ENCODE assay signal across 10 cellular contexts in genomic region chr17:45228121-45228941, GRCh38. TPM values are rescaled to one million over a fixed set of nuclear protein-coding genes. Genes with fewer than 3 reads are reported as not detected.
A peak's percentile ranks its signal among the peaks of the same experiment; 100 is the strongest.
DNase-seq lines count a peak whose midpoint lies in the region; ATAC-seq and TF ChIP-seq lines count a peak whose summit lies in the region.
"Had no signal": no experiment of that assay in that cellular context is flagged by ENCODE, and none has a peak within 500 bp of the region (broad histone marks: within the 10 kb centered on the region; RNA-seq: fewer than 3 reads in every experiment).

No MANE protein-coding gene starts in this region.

- H3K27ac ChIP-seq in right atrium auricular region, result peak overlapping the region; percentile 84 to 86
- peak overlapping the region; percentile 40 to 93 (median 85) for H3K27ac ChIP-seq in stomach
- H3K27ac ChIP-seq in SK-N-SH (ENCODE audit: low read depth in 2 of 2, low read length in 1 of 2), result no peak overlapping the region
- H3K27ac ChIP-seq: 22Rv1 had no signal

- no peak for TF ChIP-seq EP300 in stomach (IDR thresholded peaks at IDR 0.05)
- TF ChIP-seq EP300 in SK-N-SH (IDR thresholded peaks at IDR 0.05; ENCODE audit: borderline replicate concordance in 1 of 2, low read depth in 1 of 2, low read length in 1 of 2), result no peak

- TF ChIP-seq CTCF in right atrium auricular region (IDR thresholded peaks at IDR 0.05) (no peak), stomach (IDR thresholded peaks at IDR 0.05) (no peak), SK-N-SH (IDR thresholded peaks at IDR 0.05) (no peak)

- peak overlapping the region in 1 of 2 donors; percentile 14 for H3K4me3 ChIP-seq in right atrium auricular region
- H3K4me3 ChIP-seq in stomach, result peak overlapping the region in 2 of 4 donors; percentile 7 to 23
- no peak overlapping the region for H3K4me3 ChIP-seq in SK-N-SH (ENCODE audit: low read depth in 2 of 2, low read length in 1 of 2)

- H3K27me3 ChIP-seq in right atrium auricular region, result no peaks in the 10 kb centered on the region
- no peaks in the 10 kb centered on the region for H3K27me3 ChIP-seq in stomach
- no peaks in the 10 kb centered on the region for H3K27me3 ChIP-seq in SK-N-SH (ENCODE audit: insufficient read depth)

- H3K9me2 ChIP-seq in SK-N-SH, result no peaks in the 10 kb centered on the region

- peak overlapping the region; percentile 99 for H3K27ac Mint-ChIP-seq in activated CD4-positive, alpha-beta memory T cell treated with anti-CD3 and anti-CD28 coated beads, Interleukin-2, amount 10 ng/mL, durations not matched to agents 7 days and 5 days

- H4K20me1 ChIP-seq in SK-N-SH (ENCODE audit: insufficient read depth), result no peaks in the 10 kb centered on the region

- intact Hi-C loops in stomach (cut with DNase I; ENCODE audit: low total_unique reads), result no loop called here

- H3K9ac ChIP-seq in SK-N-SH, result no peak overlapping the region

- H3K9me3 Mint-ChIP-seq in activated CD4-positive, alpha-beta memory T cell treated with anti-CD3 and anti-CD28 coated beads, Interleukin-2, amount 10 ng/mL, durations not matched to agents 7 days and 5 days, result no peaks in the 10 kb centered on the region

- H3K9me3 ChIP-seq in right atrium auricular region (no peaks in the 10 kb centered on the region), stomach (no peaks in the 10 kb centered on the region), SK-N-SH (no peaks in the 10 kb centered on the region)

- peak overlapping the region; percentile 100 for H3K4me3 Mint-ChIP-seq in activated CD4-positive, alpha-beta memory T cell treated with anti-CD3 and anti-CD28 coated beads, Interleukin-2, amount 10 ng/mL, durations not matched to agents 7 days and 5 days

- H3K36me3 ChIP-seq in right atrium auricular region (no peaks in the 10 kb centered on the region), stomach (peaks cover 0 to 6% (median 3%) of the 10 kb centered on the region in 4 donors), SK-N-SH (replicated peaks in 1 of 2; ENCODE audit: control insufficient read depth in 1 of 2, insufficient read depth in 2 of 2, low read length in 1 of 2) (no peaks in the 10 kb centered on the region)

- H3K27me3 Mint-ChIP-seq in activated CD4-positive, alpha-beta memory T cell treated with anti-CD3 and anti-CD28 coated beads, Interleukin-2, amount 10 ng/mL, durations not matched to agents 7 days and 5 days, result no peaks in the 10 kb centered on the region

- CTCF ChIA-PET in activated CD4-positive, alpha-beta memory T cell treated with anti-CD3 and anti-CD28 coated beads, Interleukin-2, amount 10 ng/mL, durations not matched to agents 7 days and 5 days (lab: Charles Lee), result interaction anchor here (1.0 to 11.8 kb wide), 10 partner anchors 7 to 200 kb away, joined by 3 to 197 read pairs (median 6); partner anchors contain the start of genes ACBD4, FMNL1 and MAP3K14
- CTCF ChIA-PET in SK-N-SH (lab: Yijun Ruan, JAX), result interaction anchor here (0.5 to 16.2 kb wide), 11 partner anchors 7 to 1033 kb away, joined by 3 to 232 read pairs (median 5); partner anchors contain the start of genes ACBD4, FMNL1, HEXIM1 and HEXIM2

- peak; percentile 46 for DNase-seq in DMS 273 (lab: John Stamatoyannopoulos, UW; ENCODE audit: unreplicated experiment)
- DNase-seq in DMS 273 treated with DMSO at 0.1 percent for 48 hours (lab: John Stamatoyannopoulos, UW), result no peak
- DNase-seq in activated CD4-positive, alpha-beta memory T cell treated with anti-CD3 and anti-CD28 coated beads, Interleukin-2, amount 10 ng/mL, durations not matched to agents 7 days and 5 days, result no peak
- DNase-seq in right atrium auricular region (ENCODE audit: low spot score), result no peak
- DNase-seq in stomach, result no peak
- DNase-seq in HPDE6-E6E7 (ENCODE audit: extremely low spot score), result no peak
- no peak for DNase-seq in SK-N-SH

- no peak overlapping the region for H3K4me2 ChIP-seq in SK-N-SH

- peaks cover 0 to 82% of the 10 kb centered on the region in 2 donors for H3K4me1 ChIP-seq in right atrium auricular region
- H3K4me1 ChIP-seq in stomach, result peaks cover 24 to 66% (median 49%) of the 10 kb centered on the region in 4 donors
- peaks cover 4 to 29% of the 10 kb centered on the region in 2 experiments; a peak in 2 of 4 replicates for H3K4me1 ChIP-seq in SK-N-SH (ENCODE audit: control insufficient read depth in 1 of 2, insufficient read depth in 2 of 2, low read depth in 1 of 2, low read length in 1 of 2)

- TF ChIP-seq POLR2A in stomach (IDR thresholded peaks at IDR 0.05), result no peak

- H2AFZ ChIP-seq in SK-N-SH (ENCODE audit: low read depth), result no peak overlapping the region

- peaks cover 81% of the 10 kb centered on the region for H3K4me1 Mint-ChIP-seq in activated CD4-positive, alpha-beta memory T cell treated with anti-CD3 and anti-CD28 coated beads, Interleukin-2, amount 10 ng/mL, durations not matched to agents 7 days and 5 days

- TF ChIP-seq RAD21 in SK-N-SH (IDR thresholded peaks at IDR 0.05; ENCODE audit: low read length), result no peak

- WGBS in stomach, 5 donors, result 48 to 70% (median 56%) methylated on average over 11 to 18 of the region's 18 CpGs
- WGBS in SK-N-SH (ENCODE audit: low lambda C conversion rate), result 65% methylated on average over 10 of the region's 18 CpGs

- H3K79me2 ChIP-seq in SK-N-SH (ENCODE audit: insufficient read depth), result no peaks in the 10 kb centered on the region

- H3F3A ChIP-seq in SK-N-SH (replicated peaks; ENCODE audit: insufficient read depth), result peaks cover 2% of the 10 kb centered on the region

- POLR2A ChIA-PET in activated CD4-positive, alpha-beta memory T cell treated with anti-CD3 and anti-CD28 coated beads, Interleukin-2, amount 10 ng/mL, durations not matched to agents 7 days and 5 days (lab: Charles Lee), result interaction anchor here (0.7 to 15.7 kb wide), 9 partner anchors 8 to 167 kb away, joined by 3 to 528 read pairs (median 58); partner anchors contain the start of genes ACBD4, FMNL1, HEXIM1 and HEXIM2
- POLR2A ChIA-PET in SK-N-SH (lab: Yijun Ruan, JAX), result no interaction called here

- no peak for ATAC-seq in GM19351 (IDR thresholded peaks at IDR 0.05; ENCODE audit: unreplicated experiment)

- H3K36me3 Mint-ChIP-seq in activated CD4-positive, alpha-beta memory T cell treated with anti-CD3 and anti-CD28 coated beads, Interleukin-2, amount 10 ng/mL, durations not matched to agents 7 days and 5 days (ENCODE audit: low read depth), result peaks cover 79% of the 10 kb centered on the region

TF ChIP-seq in SK-N-SH, 30 proteins besides CTCF, POLR2A, EP300 and RAD21:
- TF ChIP-seq ELF1 (IDR thresholded peaks at IDR 0.05) (no peak), MEF2A (IDR thresholded peaks at IDR 0.05; ENCODE audit: borderline replicate concordance, low read depth) (no peak), SIN3A (IDR thresholded peaks at IDR 0.05; ENCODE audit: borderline replicate concordance, low read depth, low read length) (no peak), MAX (IDR thresholded peaks at IDR 0.05; ENCODE audit: low read depth) (no peak), MXI1 (IDR thresholded peaks at IDR 0.05; ENCODE audit: low read depth, low read length) (no peak), NFIC (IDR thresholded peaks at IDR 0.05; ENCODE audit: borderline replicate concordance) (no peak), USF1 (IDR thresholded peaks at IDR 0.05; ENCODE audit: borderline replicate concordance, low read depth) (no peak), RFX5 (IDR thresholded peaks at IDR 0.05; ENCODE audit: low read length) (no peak), TEAD4 (IDR thresholded peaks at IDR 0.05; ENCODE audit: borderline replicate concordance, insufficient read depth) (no peak), POLR2AphosphoS5 (IDR thresholded peaks at IDR 0.05; ENCODE audit: low read depth, low read length) (no peak), IRF3 (IDR thresholded peaks at IDR 0.05; ENCODE audit: low read depth, low read length) (no peak), JUND (IDR thresholded peaks at IDR 0.05) (no peak), GABPA (IDR thresholded peaks at IDR 0.05; ENCODE audit: low read depth) (no peak)

RNA-seq across cellular contexts. Expression of gene FMNL1, which starts 6.6 kb away (rescaled TPM):
- 100 to 1,000 TPM; 465 to 477 TPM for total RNA-seq in activated CD4-positive, alpha-beta memory T cell treated with anti-CD3 and anti-CD28 coated beads, Interleukin-2, amount 10 ng/mL, durations not matched to agents 7 days and 5 days
- 10 to 100 TPM in 1 of 2 donors, 1 to 10 TPM in 1; 7.6 to 13.6 TPM for total RNA-seq in right atrium auricular region
- total RNA-seq in stomach, result 10 to 100 TPM in 3 of 5 donors, 1 to 10 TPM in 2; 8.1 to 34.5 (median 16.5) TPM
- 10 to 100 TPM in 1 of 3 donors, 1 to 10 TPM in 2; 4.5 to 10.1 (median 8.2) TPM for polyA plus RNA-seq in stomach
- 1.5 and 2.8 TPM in 2 replicates for polyA plus RNA-seq in SK-N-SH (2012; rRNA removed)
- polyA plus RNA-seq in SK-N-SH (2012; cell fraction: cytosol; rRNA removed), result 1.6 and 2.7 TPM in 2 replicates
- polyA plus RNA-seq in SK-N-SH (2012; cell fraction: nucleus; rRNA removed), result 7.1 and 9.0 TPM in 2 replicates

RNA-seq across cellular contexts. Expression of gene SPATA32, which starts 33.6 kb away (rescaled TPM):
- total RNA-seq in activated CD4-positive, alpha-beta memory T cell treated with anti-CD3 and anti-CD28 coated beads, Interleukin-2, amount 10 ng/mL, durations not matched to agents 7 days and 5 days, result under 1 TPM; 0.20 to 0.23 TPM
- total RNA-seq in right atrium auricular region (not detected), stomach (not detected)
- polyA plus RNA-seq in stomach (not detected), SK-N-SH (2012; rRNA removed) (0.08 TPM in 1 of 2 replicates, not detected in the other)
- not detected in 2 replicates for polyA plus RNA-seq in SK-N-SH (2012; cell fraction: cytosol; rRNA removed)
- 0.10 TPM in 1 of 2 replicates, not detected in the other for polyA plus RNA-seq in SK-N-SH (2012; cell fraction: nucleus; rRNA removed)
- total RNA-seq: glomerular endothelial cell had no signal

Comparison
In these comparisons a context has a peak if more than half of its experiments do, and no peak if none do; other contexts are left out.
1. H3K27ac ChIP-seq: peak in right atrium auricular region (2 of 2) and stomach (5 of 5); none in SK-N-SH (0 of 2).
2. RNA of gene FMNL1, which starts 6.6 kb away (total RNA-seq): 465 to 477 TPM in activated CD4-positive, alpha-beta memory T cell treated with anti-CD3 and anti-CD28 coated beads, Interleukin-2, amount 10 ng/mL, durations not matched to agents 7 days and 5 days; 8.1 to 34.5 TPM in stomach and 7.6 to 13.6 TPM in right atrium auricular region; every median in the first group is over 10 times any median in the second.